ENCODE assay signal across 7 cellular contexts in the genomic region with DNA sequence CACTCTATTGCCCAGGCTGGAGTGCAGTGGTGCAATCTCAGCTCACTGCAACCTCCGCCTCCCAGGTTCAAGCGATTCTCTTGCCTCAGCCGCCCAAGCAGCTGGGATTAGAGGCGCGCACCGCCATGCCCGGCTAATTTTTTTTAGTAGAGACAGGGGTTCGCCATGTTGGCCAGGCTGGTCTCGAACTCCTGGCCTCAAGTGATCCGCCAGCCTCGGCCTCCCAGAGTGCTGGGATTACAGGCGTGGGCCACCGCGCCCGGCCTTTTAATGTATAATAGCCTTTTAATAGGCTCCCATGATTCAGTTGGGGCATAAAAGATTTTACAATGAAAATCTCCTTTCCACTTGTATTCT. TPM values are rescaled to one million over a fixed set of nuclear protein-coding genes. Genes with fewer than 3 reads are reported as not detected.
DNase-seq lines count a peak whose midpoint lies in the region; ATAC-seq, FAIRE-seq and TF ChIP-seq lines count a peak whose summit lies in the region.
"Not testable (repeated sequence)": the region's sequence is repeated elsewhere in the genome, so short reads cannot be mapped to it uniquely, and the experiment has no call there.

No MANE protein-coding gene starts in this region.

- not testable (repeated sequence) for TF ChIP-seq CTCF in H1 (IDR thresholded peaks at IDR 0.05; ENCODE audit: control extremely low read depth in 1 of 3, insufficient read depth in 1 of 3, low read depth in 1 of 3, low read length in 3 of 3)

- not testable (repeated sequence) for H3K23me2 ChIP-seq in H1 (ENCODE audit: low read depth, low read length)

- TF ChIP-seq EP300 in H1 (IDR thresholded peaks at IDR 0.05; ENCODE audit: borderline replicate concordance in 1 of 2, low read depth in 2 of 2, low read length in 2 of 2) = not testable (repeated sequence)

- not testable (repeated sequence) for H2AK5ac ChIP-seq in H1 (ENCODE audit: low read depth, low read length)

- H2BK5ac ChIP-seq in H1 (ENCODE audit: low read depth, low read length) = not testable (repeated sequence)

- peak overlapping the region; percentile 97 for H3K18ac ChIP-seq in H1 (ENCODE audit: extremely low read depth, low read length)

- CTCF ChIA-PET in H1 (lab: Charles Lee; ENCODE audit: partially characterized antibody) = interaction anchor here (0.6 to 1.5 kb wide), 6 partner anchors 16 to 97 kb away, joined by 3 to 6 read pairs (median 4); no protein-coding TSS in a partner anchor
- CTCF ChIA-PET in naive thymus-derived CD4-positive, alpha-beta T cell (lab: Charles Lee) = interaction anchor here (1.3 kb wide), 1 partner anchor 108 kb away, joined by 4 read pairs; no protein-coding TSS in a partner anchor

- WGBS in H1 (ENCODE audit: extremely low coverage in 1 of 2, insufficient coverage in 1 of 2, insufficient read length in 1 of 2, insufficient replicate concordance in 2 of 2, low coverage in 1 of 2, low lambda C conversion rate in 2 of 2, missing lambda C conversion rate in 1 of 2), 2 experiments = 44% methylated on average over 15 of the region's 15 CpGs; no CpG with 5 or more reads in 1 of the 2 experiments

- not testable (repeated sequence) for FAIRE-seq in H1 (lab: Jason Lieb, UNC)

- not testable (repeated sequence) for H3K79me1 ChIP-seq in H1 (ENCODE audit: low read depth, low read length)

- not testable (repeated sequence) for H3K9me3 ChIP-seq in T-helper 17 cell (ENCODE audit: control insufficient read depth, low read length, poor library complexity, severe bottlenecking); H1 (ENCODE audit: insufficient read depth in 2 of 2, low read depth in 1 of 2, low read length in 1 of 2); iPS-18c (ENCODE audit: control insufficient read depth, insufficient read depth, low read length); naive thymus-derived CD4-positive, alpha-beta T cell (ENCODE audit: control insufficient read depth in 2 of 3, low read length in 3 of 3)

- not testable (repeated sequence) for H3K27me3 Mint-ChIP-seq in T-helper 17 cell; activated naive CD8-positive, alpha-beta T cell treated with anti-CD3 and anti-CD28 coated beads, Interleukin-2, amount 10 ng/mL, durations not matched to agents 7 days and 5 days; naive thymus-derived CD4-positive, alpha-beta T cell

- ATAC-seq in T-helper 17 cell; activated naive CD8-positive, alpha-beta T cell treated with anti-CD3 and anti-CD28 coated beads, Interleukin-2, amount 10 ng/mL, durations not matched to agents 7 days and 5 days (ENCODE audit: low read depth); naive thymus-derived CD4-positive, alpha-beta T cell: not testable (repeated sequence)

- H3K9me3 Mint-ChIP-seq in activated naive CD8-positive, alpha-beta T cell treated with anti-CD3 and anti-CD28 coated beads, Interleukin-2, amount 10 ng/mL, durations not matched to agents 7 days and 5 days; naive thymus-derived CD4-positive, alpha-beta T cell: not testable (repeated sequence)

- H3K27ac ChIP-seq in H1 (ENCODE audit: low read depth, low read length) (peak overlapping the region; percentile 73; the same call in 1 of the 2 replicates), skin epidermis (peak overlapping the region in 20 of 21 experiments; percentile 26 to 91 (median 76))
- peak overlapping the region; percentile 70 for H3K27ac ChIP-seq in naive thymus-derived CD4-positive, alpha-beta T cell (ENCODE audit: low read depth, low read length)

- not testable (repeated sequence) for H2BK120ac ChIP-seq in H1 (replicated peaks; ENCODE audit: low read depth, low read length)

- peak overlapping the region; percentile 80 to 82 for H3K4me2 ChIP-seq in H1 (ENCODE audit: insufficient read depth in 1 of 2, low read depth in 2 of 2, low read length in 2 of 2)

- H3K4me1 Mint-ChIP-seq in T-helper 17 cell = peaks cover 52% of the 10 kb centered on the region
- H3K4me1 Mint-ChIP-seq in activated naive CD8-positive, alpha-beta T cell treated with anti-CD3 and anti-CD28 coated beads, Interleukin-2, amount 10 ng/mL, durations not matched to agents 7 days and 5 days = peaks cover 35% of the 10 kb centered on the region
- H3K4me1 Mint-ChIP-seq in naive thymus-derived CD4-positive, alpha-beta T cell = peaks cover 28 to 69% (median 61%) of the 10 kb centered on the region in 7 donors

- H2BK12ac ChIP-seq in H1 (ENCODE audit: low read depth, low read length) = not testable (repeated sequence)

- not testable (repeated sequence) for H3K4ac ChIP-seq in H1 (replicated peaks; ENCODE audit: insufficient read length, low read depth, low read length)

- not testable (repeated sequence) for H3K14ac ChIP-seq in H1 (ENCODE audit: insufficient read length)

- not testable (repeated sequence) for H3K27me3 ChIP-seq in H1 (replicated peaks in 1 of 4; ENCODE audit: control insufficient read depth in 3 of 4, extremely low read depth in 1 of 4, insufficient read depth in 3 of 4, low read length in 3 of 4); naive thymus-derived CD4-positive, alpha-beta T cell (ENCODE audit: control insufficient read depth in 2 of 2, insufficient read depth in 2 of 2, low read length in 2 of 2)

- not testable (repeated sequence) for H2AFZ ChIP-seq in H1 (ENCODE audit: low read length)

- not testable (repeated sequence) for DNase-seq in T-helper 17 cell; activated naive CD8-positive, alpha-beta T cell treated with anti-CD3 and anti-CD28 coated beads, Interleukin-2, amount 10 ng/mL, durations not matched to agents 7 days and 5 days; H1 (ENCODE audit: low read depth in 1 of 2, low spot score in 2 of 2); naive thymus-derived CD4-positive, alpha-beta T cell

- not testable (repeated sequence) for H4K8ac ChIP-seq in H1 (ENCODE audit: extremely low read depth, insufficient read depth, low read length)

- peak overlapping the region; percentile 91 for H3K56ac ChIP-seq in H1 (replicated peaks; ENCODE audit: insufficient read length, low read depth, low read length)

- H3K36me3 Mint-ChIP-seq in T-helper 17 cell (ENCODE audit: low read depth); activated naive CD8-positive, alpha-beta T cell treated with anti-CD3 and anti-CD28 coated beads, Interleukin-2, amount 10 ng/mL, durations not matched to agents 7 days and 5 days; naive thymus-derived CD4-positive, alpha-beta T cell: not testable (repeated sequence)

- H3K9ac ChIP-seq in H1 (replicated peaks in 1 of 4; ENCODE audit: extremely low read depth in 1 of 4, low read depth in 3 of 4, low read length in 3 of 4) = peak overlapping the region in 3 of 4 experiments; percentile 36 to 78 (median 43); a peak in 4 of 7 replicates

- not testable (repeated sequence) for H3K23ac ChIP-seq in H1 (ENCODE audit: insufficient read length)

- POLR2A ChIA-PET in activated naive CD8-positive, alpha-beta T cell treated with anti-CD3 and anti-CD28 coated beads, Interleukin-2, amount 10 ng/mL, durations not matched to agents 7 days and 5 days (lab: Charles Lee) = interaction anchor here (1.1 kb wide), 1 partner anchor 30 kb away, joined by 4 read pairs; no protein-coding TSS in a partner anchor
- POLR2A ChIA-PET in H1 (lab: Charles Lee; ENCODE audit: partially characterized antibody) = interaction anchor here (0.8 to 4.4 kb wide), 22 partner anchors 11 to 131 kb away, joined by 3 to 33 read pairs (median 5); a partner anchor contains a TSS
- POLR2A ChIA-PET in naive thymus-derived CD4-positive, alpha-beta T cell (lab: Charles Lee) = interaction anchor here (0.7 to 1.1 kb wide), 3 partner anchors 10 to 23 kb away, joined by 3 to 4 read pairs (median 4); a partner anchor contains a TSS

- H3K79me2 ChIP-seq in H1 (ENCODE audit: control insufficient read depth in 1 of 2, insufficient read depth in 2 of 2, low read length in 2 of 2) = not testable (repeated sequence)

- H3K4me3 Mint-ChIP-seq in T-helper 17 cell = peak overlapping the region; percentile 74
- peak overlapping the region; percentile 82 for H3K4me3 Mint-ChIP-seq in activated naive CD8-positive, alpha-beta T cell treated with anti-CD3 and anti-CD28 coated beads, Interleukin-2, amount 10 ng/mL, durations not matched to agents 7 days and 5 days
- peak overlapping the region; percentile 59 to 82 (median 74) for H3K4me3 Mint-ChIP-seq in naive thymus-derived CD4-positive, alpha-beta T cell

- TF ChIP-seq RAD21 in H1 (IDR thresholded peaks at IDR 0.05 in 1 of 2, conservative IDR thresholded peaks at IDR 0.05 in 1 of 2; ENCODE audit: low read depth in 2 of 2, low read length in 2 of 2) = not testable (repeated sequence)

- not testable (repeated sequence) for H4K5ac ChIP-seq in H1 (ENCODE audit: insufficient read length, low read depth, low read length)

- H4K91ac ChIP-seq in H1 (replicated peaks; ENCODE audit: insufficient read length, low read length) = not testable (repeated sequence)

- H3K4me1 ChIP-seq in H1 (replicated peaks in 1 of 4; ENCODE audit: control insufficient read depth in 3 of 4, insufficient read depth in 4 of 4, low read length in 3 of 4) = not testable (repeated sequence)
- peaks cover 37 to 45% of the 10 kb centered on the region in 2 donors for H3K4me1 ChIP-seq in naive thymus-derived CD4-positive, alpha-beta T cell (ENCODE audit: control insufficient read depth in 2 of 2, insufficient read depth in 2 of 2, low read length in 2 of 2)

- not testable (repeated sequence) for H3K36me3 ChIP-seq in H1 (ENCODE audit: control insufficient read depth in 2 of 4, insufficient read depth in 4 of 4, low read length in 3 of 4); naive thymus-derived CD4-positive, alpha-beta T cell (ENCODE audit: control insufficient read depth in 2 of 3, insufficient read depth in 3 of 3, low read length in 3 of 3)

- H2BK20ac ChIP-seq in H1 (ENCODE audit: low read length) = not testable (repeated sequence)

- not testable (repeated sequence) for H4K20me1 ChIP-seq in H1 (replicated peaks in 1 of 2; ENCODE audit: control insufficient read depth in 1 of 2, insufficient read depth in 2 of 2, low read length in 2 of 2)

- not testable (repeated sequence) for H2BK15ac ChIP-seq in H1 (ENCODE audit: low read length)

- H3K4me3 ChIP-seq in GM08714 (ENCODE audit: low read length) = peak overlapping the region; percentile 13; the same call in 1 of the 2 replicates
- H3K4me3 ChIP-seq in H1 (ENCODE audit: extremely low read depth in 1 of 4, insufficient read depth in 2 of 4, low read depth in 3 of 4, low read length in 4 of 4) = peak overlapping the region; percentile 24 to 63 (median 42); a peak in 7 of 8 replicates
- H3K4me3 ChIP-seq in iPS-18c (ENCODE audit: insufficient read depth, low read depth, low read length) = peak overlapping the region; percentile 60; the same call in 1 of the 2 replicates
- H3K4me3 ChIP-seq in naive thymus-derived CD4-positive, alpha-beta T cell (ENCODE audit: low read length) = peak overlapping the region; percentile 28
- H3K4me3 ChIP-seq in skin epidermis = peak overlapping the region; percentile 14 to 37 (median 23)

- intact Hi-C loops in naive thymus-derived CD4-positive, alpha-beta T cell (cut with micrococcal nuclease) = not testable (repeated sequence)

- not testable (repeated sequence) for TF ChIP-seq POLR2A in H1 (IDR thresholded peaks at IDR 0.05; ENCODE audit: control extremely low read depth in 1 of 2, low read depth in 2 of 2, low read length in 2 of 2)

- H3K27ac Mint-ChIP-seq in T-helper 17 cell = peak overlapping the region; percentile 90
- peak overlapping the region; percentile 89 for H3K27ac Mint-ChIP-seq in activated naive CD8-positive, alpha-beta T cell treated with anti-CD3 and anti-CD28 coated beads, Interleukin-2, amount 10 ng/mL, durations not matched to agents 7 days and 5 days
- peak overlapping the region; percentile 69 to 92 (median 87) for H3K27ac Mint-ChIP-seq in naive thymus-derived CD4-positive, alpha-beta T cell

RNA-seq across cellular contexts. Expression of a gene that starts 21.8 kb away (rescaled TPM):
- 1,000 to 10,000 TPM; 1,038 to 1,220 TPM for total RNA-seq in T-helper 17 cell
- total RNA-seq in activated naive CD8-positive, alpha-beta T cell treated with anti-CD3 and anti-CD28 coated beads, Interleukin-2, amount 10 ng/mL, durations not matched to agents 7 days and 5 days = 100 to 1,000 TPM; 803 to 821 TPM
- total RNA-seq in H1 (2021; fragmentation: NEBNext Ultra II Directional; extraction: Animal tissue kit (Norgen Biotek cat#: 25700)) = 295 and 322 TPM in 2 replicates
- polyA plus RNA-seq in H1 (2011; rRNA removed) = 24.9 and 37.2 TPM in 2 replicates
- 53.6 TPM for polyA plus RNA-seq in H1 (2011; cell fraction: cytosol; rRNA removed)
- 110 TPM for polyA plus RNA-seq in H1 (2011; cell fraction: nucleus; rRNA removed)
- polyA plus RNA-seq in H1 (2012, experiment 1 of 2) = 140 to 212 TPM (median 199 TPM) in 4 replicates
- polyA plus RNA-seq in H1 (2012, experiment 2 of 2) = 59.9 TPM
- 89.1 TPM for polyA plus RNA-seq in H1 (2013, experiment 1 of 2)
- 76.1 TPM for polyA plus RNA-seq in H1 (2013, experiment 2 of 2)
- 273 and 366 TPM in 2 replicates for polyA minus RNA-seq in H1 (2011; rRNA and poly(A)+ RNA removed)
- polyA minus RNA-seq in H1 (2011; cell fraction: cytosol; rRNA and poly(A)+ RNA removed) = 92.9 TPM
- 95.2 TPM for polyA minus RNA-seq in H1 (2011; cell fraction: nucleus; rRNA and poly(A)+ RNA removed)
- 100 to 1,000 TPM; 650 to 900 (median 803) TPM for total RNA-seq in naive thymus-derived CD4-positive, alpha-beta T cell
- 100 to 1,000 TPM in 1 of 2 donors, 10 to 100 TPM in 1; 95.5 to 501 TPM for polyA plus RNA-seq in naive thymus-derived CD4-positive, alpha-beta T cell
